Comparison of ENCODE assay signal across 16 cellular contexts in genomic region chr1:41807390-41807789, GRCh38.
DNase-seq lines count a peak whose midpoint lies in the region; ATAC-seq and TF ChIP-seq lines count a peak whose summit lies in the region.
"Had no signal": no experiment of that assay in that cellular context is flagged by ENCODE, and none has a peak within 500 bp of the region (broad histone marks: within the 10 kb centered on the region; RNA-seq: fewer than 3 reads in every experiment).

No MANE protein-coding gene starts in this region.

- H3K36me3 ChIP-seq in hepatocyte (replicated peaks; ENCODE audit: insufficient read depth, low read depth) = no peaks in the 10 kb centered on the region
- H3K36me3 ChIP-seq: pancreas, thoracic aorta had no signal

- H3K27ac ChIP-seq in hepatocyte = no peak overlapping the region
- H3K27ac ChIP-seq: body of pancreas, foreskin keratinocyte, GM23248, pancreas, thoracic aorta had no signal

- 75% methylated on average over 6 of the region's 6 CpGs for WGBS in hepatocyte (ENCODE audit: low lambda C conversion rate, missing lambda C conversion rate)

- no peaks in the 10 kb centered on the region for H3K9me3 ChIP-seq in hepatocyte (ENCODE audit: low read depth)
- H3K9me3 ChIP-seq: body of pancreas, pancreas, thoracic aorta had no signal

- H3K4me3 ChIP-seq in hepatocyte = no peak overlapping the region
- H3K4me3 ChIP-seq: body of pancreas, GM23248, pancreas, thoracic aorta had no signal

- no peak for TF ChIP-seq CTCF in hepatocyte (IDR thresholded peaks at IDR 0.05; ENCODE audit: poor library complexity)

- CTCF ChIA-PET in activated CD4-positive, alpha-beta memory T cell treated with anti-CD3 and anti-CD28 coated beads, Interleukin-2, amount 10 ng/mL, durations not matched to agents 7 days and 5 days (lab: Charles Lee) = interaction anchor here (1.1 kb wide), 1 partner anchor 228 kb away, joined by 3 read pairs; no protein-coding TSS in a partner anchor

- peak overlapping the region; percentile 74 for H3K4me3 Mint-ChIP-seq in stimulated activated naive CD8-positive, alpha-beta T cell treated with anti-CD3 and anti-CD28 coated beads, Interleukin-15, Interleukin-2, amounts not matched to agents 100 ng/mL and 50 ng/mL, for 24 hours
- peak overlapping the region; percentile 68 for H3K4me3 Mint-ChIP-seq in activated CD4-positive, alpha-beta memory T cell treated with anti-CD3 and anti-CD28 coated beads, Interleukin-2, amount 10 ng/mL, durations not matched to agents 7 days and 5 days

- peak overlapping the region; percentile 89 for H3K27ac Mint-ChIP-seq in stimulated activated naive CD8-positive, alpha-beta T cell treated with anti-CD3 and anti-CD28 coated beads, Interleukin-15, Interleukin-2, amounts not matched to agents 100 ng/mL and 50 ng/mL, for 24 hours
- H3K27ac Mint-ChIP-seq in activated CD4-positive, alpha-beta memory T cell treated with anti-CD3 and anti-CD28 coated beads, Interleukin-2, amount 10 ng/mL, durations not matched to agents 7 days and 5 days = peak overlapping the region; percentile 86

- no peak for ATAC-seq in stimulated activated naive CD8-positive, alpha-beta T cell treated with anti-CD3 and anti-CD28 coated beads, Interleukin-15, Interleukin-2, amounts not matched to agents 100 U/mL and 50 U/mL, for 24 hours
- ATAC-seq in left cardiac atrium = peak; percentile 70 to 79
- ATAC-seq: body of pancreas, foreskin keratinocyte, pancreas had no signal

- POLR2A ChIA-PET in activated CD4-positive, alpha-beta memory T cell treated with anti-CD3 and anti-CD28 coated beads, Interleukin-2, amount 10 ng/mL, durations not matched to agents 7 days and 5 days (lab: Charles Lee) = interaction anchor here (2.4 to 6.6 kb wide), 2 partner anchors 17 to 56 kb away, joined by 6 to 53 read pairs; no protein-coding TSS in a partner anchor

- no peak overlapping the region for H2AFZ ChIP-seq in hepatocyte
- H2AFZ ChIP-seq: GM23248 had no signal

- DNase-seq in stimulated activated naive CD8-positive, alpha-beta T cell treated with anti-CD3 and anti-CD28 coated beads, Interleukin-15, Interleukin-2, amounts not matched to agents 100 U/mL and 50 U/mL, for 24 hours = no peak
- DNase-seq in activated CD4-positive, alpha-beta memory T cell treated with anti-CD3 and anti-CD28 coated beads, Interleukin-2, amount 10 ng/mL, durations not matched to agents 7 days and 5 days = no peak
- peak; percentile 63 for DNase-seq in left cardiac atrium
- DNase-seq in hepatocyte (ENCODE audit: low spot score) = no peak
- no peak for DNase-seq in stimulated activated CD4-positive, alpha-beta T cell treated with anti-CD3 and anti-CD28 coated beads, Interleukin-4, amount 100 ng/mL, for 24 hours
- no peak for DNase-seq in hypothalamus (lab: John Stamatoyannopoulos, UW)
- DNase-seq: activated gamma-delta T cell, body of pancreas, DMS 273 treated with DMSO at 0.1 percent for 48 hours, foreskin keratinocyte, GM23248, NCI-H187 treated with DMSO at 0.1 percent for 48 hours, NCI-H446, pancreas had no signal

- H3K79me2 ChIP-seq in hepatocyte = no peaks in the 10 kb centered on the region

- no peaks in the 10 kb centered on the region for H3K9me2 ChIP-seq in hepatocyte (replicated peaks; ENCODE audit: insufficient read depth)

- H3K27me3 Mint-ChIP-seq in stimulated activated naive CD8-positive, alpha-beta T cell treated with anti-CD3 and anti-CD28 coated beads, Interleukin-15, Interleukin-2, amounts not matched to agents 100 ng/mL and 50 ng/mL, for 24 hours = no peaks in the 10 kb centered on the region
- no peaks in the 10 kb centered on the region for H3K27me3 Mint-ChIP-seq in activated CD4-positive, alpha-beta memory T cell treated with anti-CD3 and anti-CD28 coated beads, Interleukin-2, amount 10 ng/mL, durations not matched to agents 7 days and 5 days

- peaks cover 97% of the 10 kb centered on the region for H3K4me1 Mint-ChIP-seq in stimulated activated naive CD8-positive, alpha-beta T cell treated with anti-CD3 and anti-CD28 coated beads, Interleukin-15, Interleukin-2, amounts not matched to agents 100 ng/mL and 50 ng/mL, for 24 hours (ENCODE audit: low read depth)
- H3K4me1 Mint-ChIP-seq in activated CD4-positive, alpha-beta memory T cell treated with anti-CD3 and anti-CD28 coated beads, Interleukin-2, amount 10 ng/mL, durations not matched to agents 7 days and 5 days = peaks cover 92% of the 10 kb centered on the region

- intact Hi-C loops in left cardiac atrium (cut with DNase I) = loop anchor here in 1 of 2 donors (5.0 kb wide), 1 partner anchor 365 kb away; no protein-coding TSS in a partner anchor

- no peaks in the 10 kb centered on the region for H3K36me3 Mint-ChIP-seq in stimulated activated naive CD8-positive, alpha-beta T cell treated with anti-CD3 and anti-CD28 coated beads, Interleukin-15, Interleukin-2, amounts not matched to agents 100 ng/mL and 50 ng/mL, for 24 hours (ENCODE audit: low read depth)
- peaks cover 9% of the 10 kb centered on the region for H3K36me3 Mint-ChIP-seq in activated CD4-positive, alpha-beta memory T cell treated with anti-CD3 and anti-CD28 coated beads, Interleukin-2, amount 10 ng/mL, durations not matched to agents 7 days and 5 days (ENCODE audit: low read depth)

- no peak overlapping the region for H3K4me2 ChIP-seq in hepatocyte

- no peaks in the 10 kb centered on the region for H3K4me1 ChIP-seq in hepatocyte (ENCODE audit: insufficient read depth)
- H3K4me1 ChIP-seq: pancreas had no signal

- H3K9me3 Mint-ChIP-seq in stimulated activated naive CD8-positive, alpha-beta T cell treated with anti-CD3 and anti-CD28 coated beads, Interleukin-15, Interleukin-2, amounts not matched to agents 100 ng/mL and 50 ng/mL, for 24 hours = no peaks in the 10 kb centered on the region
- H3K9me3 Mint-ChIP-seq in activated CD4-positive, alpha-beta memory T cell treated with anti-CD3 and anti-CD28 coated beads, Interleukin-2, amount 10 ng/mL, durations not matched to agents 7 days and 5 days = no peaks in the 10 kb centered on the region

- no peaks in the 10 kb centered on the region for H3K27me3 ChIP-seq in hepatocyte
- H3K27me3 ChIP-seq: body of pancreas, foreskin keratinocyte, pancreas had no signal

- H4K20me1 ChIP-seq in hepatocyte (ENCODE audit: insufficient read depth, poor library complexity, severe bottlenecking) = no peaks in the 10 kb centered on the region
